1 cellular context compared by ENCODE assay signal in genomic region chr1:1627842-1628655, GRCh38.
TF ChIP-seq lines count a peak whose summit lies in the region.

No MANE protein-coding gene starts in this region.

TF ChIP-seq in HEK293, 187 proteins besides CTCF, POLR2A, EP300 and RAD21:
- no peak for TF ChIP-seq ZNF280D (tag by site-specific recombination; IDR thresholded peaks at IDR 0.05)
- peak; percentile 44; the same call in 1 of the 2 replicates for TF ChIP-seq BCL11A (tag by site-specific recombination; IDR thresholded peaks at IDR 0.05; ENCODE audit: low read depth)
- TF ChIP-seq SCRT2 (tag by site-specific recombination; IDR thresholded peaks at IDR 0.05): 0 out of 2 replicates have a peak, but pooled peaks have one; percentile 26
- TF ChIP-seq PRDM2 (tag by site-specific recombination; IDR thresholded peaks at IDR 0.05; ENCODE audit: borderline replicate concordance): no peak
- TF ChIP-seq KLF8 (tag by site-specific recombination; IDR thresholded peaks at IDR 0.05): peak; percentile 74; the same call in 1 of the 2 replicates
- no peak for TF ChIP-seq YY2 (tag by site-specific recombination; IDR thresholded peaks at IDR 0.05)
- TF ChIP-seq GLIS2 (tag by site-specific recombination; IDR thresholded peaks at IDR 0.05): 0 out of 2 replicates have a peak, but pooled peaks have one; percentile 13
